14 cellular contexts compared by ENCODE assay signal in genomic region chr4:1593881-1594345, GRCh38.
"Had no signal": no experiment of that assay in that cellular context is flagged by ENCODE, and none has a peak within 500 bp of the region (broad histone marks: within the 10 kb centered on the region; RNA-seq: fewer than 3 reads in every experiment).

No MANE protein-coding gene starts in this region.

- FAIRE-seq: TTC549 had no signal

- H3K36me3 ChIP-seq: gastroesophageal sphincter, stomach, thoracic aorta had no signal

- H3K79me2 ChIP-seq: hepatocyte had no signal

- H3K4me3 ChIP-seq: gastroesophageal sphincter, hepatocyte, stomach, thoracic aorta had no signal

- H3K4me2 ChIP-seq: hepatocyte had no signal

- H3K4me3 Mint-ChIP-seq: naive thymus-derived CD8-positive, alpha-beta T cell had no signal

- DNase-seq: activated CD4-positive, alpha-beta T cell treated with anti-CD3 and anti-CD28 coated beads, Interleukin-2, amount 50 U/mL, for 1 hour; activated naive CD4-positive, alpha-beta T cell treated with anti-CD3 and anti-CD28 coated beads, Interleukin-2, amount 50 U/mL, for 16 hours; activated T-cell treated with anti-CD3 and anti-CD28 coated beads, Interleukin-2, amount 50 U/mL, for 1 hour; central memory CD4-positive, alpha-beta T cell; cortex of kidney; effector memory CD4-positive, alpha-beta T cell; mammary epithelial cell; occipital lobe; stomach had no signal

- H2AFZ ChIP-seq: hepatocyte had no signal

- H3K27ac ChIP-seq: gastroesophageal sphincter, hepatocyte, stomach, thoracic aorta had no signal

- H3K27me3 ChIP-seq: hepatocyte had no signal

- ATAC-seq: gastroesophageal sphincter; naive thymus-derived CD8-positive, alpha-beta T cell had no signal

- H3K4me1 ChIP-seq: gastroesophageal sphincter, stomach had no signal
